ENCODE assay signal across 26 cellular contexts in genomic region chr7:79149831-79150230, GRCh38.
DNase-seq lines count a peak whose midpoint lies in the region; ATAC-seq, FAIRE-seq and TF ChIP-seq lines count a peak whose summit lies in the region.
"Had no signal": no experiment of that assay in that cellular context is flagged by ENCODE, and none has a peak within 500 bp of the region (broad histone marks: within the 10 kb centered on the region; RNA-seq: fewer than 3 reads in every experiment).

No MANE protein-coding gene starts in this region.

- H3K4me3 ChIP-seq in bronchial epithelial cell (ENCODE audit: low read depth, low read length), result no peak overlapping the region
- no peak overlapping the region for H3K4me3 ChIP-seq in heart left ventricle
- H3K4me3 ChIP-seq: BLaER1, HAP-1, PC-9, SJSA1 had no signal

- H3K36me3 Mint-ChIP-seq in mesothelial cell of epicardium (no peaks in the 10 kb centered on the region), endothelial cell (ENCODE audit: low read depth, unreplicated experiment) (no peaks in the 10 kb centered on the region)
- H3K36me3 Mint-ChIP-seq: CD4-positive, CD25-positive, alpha-beta regulatory T cell had no signal

- DNase-seq in GM03348 (ENCODE audit: low spot score) (peak; percentile 11), OCI-M1 (lab: John Stamatoyannopoulos, UW) (peak; percentile 34), bronchial epithelial cell (ENCODE audit: low read depth) (no peak), mesothelial cell of epicardium (ENCODE audit: low spot score in 2 of 2, unreplicated experiment in 2 of 2) (no peak), endothelial cell (ENCODE audit: low spot score) (no peak), heart left ventricle (no peak)
- DNase-seq in stimulated activated CD4-positive, alpha-beta T cell treated with anti-CD3 and anti-CD28 coated beads, Interleukin-15, amount 100 ng/mL, for 24 hours, result no peak
- DNase-seq: CD4-positive, CD25-positive, alpha-beta regulatory T cell; DMS53; GDM1; GOT3; NCI-H1092; NCI-H1417 treated with DMSO at 0.1 percent for 48 hours; NCI-H1694 treated with DMSO at 0.1 percent for 48 hours; NCI-H2081; NCI-H2171 treated with DMSO at 0.1 percent for 48 hours; NCI-H446; NCI-H524 treated with DMSO at 0.1 percent for 48 hours; NCI-H774; PC-9; Right ventricle myocardium superior; RPMI8226 had no signal

- no peaks in the 10 kb centered on the region for H3K36me3 ChIP-seq in bronchial epithelial cell (ENCODE audit: control insufficient read depth, insufficient read depth, low read length)
- no peaks in the 10 kb centered on the region for H3K36me3 ChIP-seq in heart left ventricle
- H3K36me3 ChIP-seq: BLaER1, HAP-1, SJSA1 had no signal

- FAIRE-seq in bronchial epithelial cell (lab: Jason Lieb, UNC), result peak; percentile 43
- FAIRE-seq: GM12891 had no signal

- peaks cover 4% of the 10 kb centered on the region for H3K9me3 Mint-ChIP-seq in mesothelial cell of epicardium
- no peaks in the 10 kb centered on the region for H3K9me3 Mint-ChIP-seq in endothelial cell (ENCODE audit: unreplicated experiment)

- H3K4me1 ChIP-seq in heart left ventricle, result peaks cover 0 to 7% (median 0%) of the 10 kb centered on the region in 12 donors
- H3K4me1 ChIP-seq: HAP-1, SJSA1 had no signal

- H3K27me3 ChIP-seq in bronchial epithelial cell (ENCODE audit: control insufficient read depth, insufficient read depth, low read length), result no peaks in the 10 kb centered on the region
- H3K27me3 ChIP-seq in heart left ventricle, result no peaks in the 10 kb centered on the region
- H3K27me3 ChIP-seq: BLaER1 had no signal

- H3K4me1 Mint-ChIP-seq in mesothelial cell of epicardium, result peaks cover 20% of the 10 kb centered on the region
- H3K4me1 Mint-ChIP-seq in endothelial cell (ENCODE audit: unreplicated experiment), result peaks cover 2% of the 10 kb centered on the region
- H3K4me1 Mint-ChIP-seq: CD4-positive, CD25-positive, alpha-beta regulatory T cell had no signal

- intact Hi-C loops in heart left ventricle (cut with DNase I), result no loop called here

- H3K9me3 ChIP-seq in heart left ventricle, result no peaks in the 10 kb centered on the region
- H3K9me3 ChIP-seq: BLaER1, HAP-1, SJSA1 had no signal

- H3K4me3 Mint-ChIP-seq in mesothelial cell of epicardium (no peak overlapping the region), endothelial cell (ENCODE audit: unreplicated experiment) (no peak overlapping the region)
- H3K4me3 Mint-ChIP-seq: CD4-positive, CD25-positive, alpha-beta regulatory T cell had no signal

- no peak overlapping the region for H3K27ac ChIP-seq in heart left ventricle
- H3K27ac ChIP-seq: BLaER1, PC-9, SJSA1 had no signal

- ATAC-seq in heart left ventricle, result no peak

- no peak for TF ChIP-seq POLR2A in heart left ventricle (IDR thresholded peaks at IDR 0.05)

- 39 to 65% (median 49%) methylated on average over 1 of the region's 1 CpG for WGBS in heart left ventricle, 4 donors

- peak overlapping the region; percentile 26 for H3K27ac Mint-ChIP-seq in mesothelial cell of epicardium
- no peak overlapping the region for H3K27ac Mint-ChIP-seq in endothelial cell (ENCODE audit: unreplicated experiment)
- H3K27ac Mint-ChIP-seq: CD4-positive, CD25-positive, alpha-beta regulatory T cell had no signal

- no peaks in the 10 kb centered on the region for H3K27me3 Mint-ChIP-seq in mesothelial cell of epicardium (ENCODE audit: low read depth)
- no peaks in the 10 kb centered on the region for H3K27me3 Mint-ChIP-seq in endothelial cell (ENCODE audit: unreplicated experiment)
- H3K27me3 Mint-ChIP-seq: CD4-positive, CD25-positive, alpha-beta regulatory T cell had no signal

- TF ChIP-seq CTCF in bronchial epithelial cell (IDR thresholded peaks at IDR 0.05; ENCODE audit: insufficient read depth, low read length, severe bottlenecking) (no peak), mesothelial cell of epicardium (IDR thresholded peaks at IDR 0.05; ENCODE audit: unreplicated experiment) (no peak), endothelial cell (IDR thresholded peaks at IDR 0.05; ENCODE audit: unreplicated experiment) (no peak), heart left ventricle (IDR thresholded peaks at IDR 0.05) (no peak)

Comparison
In these comparisons a context has a peak if more than half of its experiments do, and no peak if none do; other contexts are left out.
1. DNase-seq: peak in GM03348 (single experiment) and OCI-M1 (single experiment); none in bronchial epithelial cell (single experiment), mesothelial cell of epicardium (0 of 2), stimulated activated CD4-positive, alpha-beta T cell treated with anti-CD3 and anti-CD28 coated beads, Interleukin-15, amount 100 ng/mL, for 24 hours (single experiment), endothelial cell (single experiment) and heart left ventricle (0 of 5).